1 cellular context compared by ENCODE assay signal in the genomic region with DNA sequence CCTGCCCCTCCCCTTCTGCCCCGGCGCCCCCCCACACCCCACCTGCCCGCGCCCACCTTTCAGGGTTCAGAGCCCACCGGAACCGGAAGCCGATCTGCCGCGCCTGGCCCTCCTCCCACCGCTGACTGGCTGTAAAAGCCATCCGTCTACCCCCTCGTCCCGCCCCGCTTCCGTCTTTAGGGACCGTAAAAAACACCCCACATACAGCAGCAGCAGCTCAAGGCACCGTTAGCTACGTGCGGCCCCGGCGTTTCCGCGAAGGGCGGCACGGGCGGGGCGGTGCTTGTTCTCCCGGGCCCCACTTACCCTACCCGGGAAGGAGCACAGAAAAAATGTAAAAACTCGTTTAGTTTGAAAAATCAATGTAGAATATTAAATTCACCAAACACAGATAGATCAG.
A peak's percentile ranks its signal among the peaks of the same experiment; 100 is the strongest.
TF ChIP-seq lines count a peak whose summit lies in the region.

A gene (minus strand): TSS at position 96 of the 400 bp plus-strand sequence. CDS start 320 bp downstream, outside the sequence.

TF ChIP-seq in H1, 55 proteins besides CTCF, POLR2A, EP300 and RAD21:
- TF ChIP-seq BRCA1 (IDR thresholded peaks at IDR 0.05; ENCODE audit: low read depth, low read length) (no peak), POLR2AphosphoS5 (IDR thresholded peaks at IDR 0.05; ENCODE audit: low read depth, low read length) (no peak; the same call in 1 of the 2 replicates), TAF1 (IDR thresholded peaks at IDR 0.05; ENCODE audit: low read depth, low read length) (no peak), YY1 (IDR thresholded peaks at IDR 0.05; ENCODE audit: low read depth, low read length) (peak; percentile 69; the same call in 1 of the 2 replicates), CREB1 (IDR thresholded peaks at IDR 0.05) (peak; percentile 79), EGR1 (IDR thresholded peaks at IDR 0.05; ENCODE audit: borderline replicate concordance, low read depth, low read length) (peak; percentile 44; the same call in 1 of the 2 replicates), SRF (IDR thresholded peaks at IDR 0.05; ENCODE audit: low read depth, low read length) (no peak), GABPA (IDR thresholded peaks at IDR 0.05; ENCODE audit: borderline replicate concordance, insufficient read depth, low read length) (peak; percentile 96), TAF7 (optimal IDR thresholded peaks at IDR 0.05; ENCODE audit: borderline replicate concordance, low read depth, low read length) (no peak), SIN3A (conservative IDR thresholded peaks at IDR 0.05 in 1 of 2, IDR thresholded peaks at IDR 0.05 in 1 of 2; ENCODE audit: low read depth in 1 of 2, low read length in 2 of 2) (peak in 1 of 2 experiments; percentile 43; a peak in 1 of 4 replicates), CTBP2 (IDR thresholded peaks at IDR 0.05; ENCODE audit: borderline replicate concordance, insufficient read depth, insufficient read length, low read length) (no peak), FOSL1 (IDR thresholded peaks at IDR 0.05; ENCODE audit: insufficient read depth, low read depth, low read length) (no peak), SP4 (IDR thresholded peaks at IDR 0.05; ENCODE audit: low read length) (peak; percentile 78; the same call in 1 of the 2 replicates), ZNF274 (IDR thresholded peaks at IDR 0.05; ENCODE audit: borderline replicate concordance, extremely low read depth, low read length) (no peak), RFX5 (IDR thresholded peaks at IDR 0.05; ENCODE audit: borderline replicate concordance, low read depth, low read length) (no peak), TCF12 (IDR thresholded peaks at IDR 0.05; ENCODE audit: low read depth, low read length) (no peak), CEBPB (IDR thresholded peaks at IDR 0.05; ENCODE audit: low read depth, low read length) (no peak), KDM4A (IDR thresholded peaks at IDR 0.05; ENCODE audit: low read depth, low read length, severe bottlenecking) (no peak), SAP30 (IDR thresholded peaks at IDR 0.05; ENCODE audit: insufficient read depth, insufficient replicate concordance, low read length) (no peak), CHD2 (IDR thresholded peaks at IDR 0.05; ENCODE audit: low read length) (peak; percentile 88), TBP (IDR thresholded peaks at IDR 0.05; ENCODE audit: low read depth, low read length) (0 out of 2 replicates have a peak, but pooled peaks have one; percentile 19), RXRA (IDR thresholded peaks at IDR 0.05; ENCODE audit: insufficient read depth, low read depth, low read length) (no peak), BCL11A (IDR thresholded peaks at IDR 0.05; ENCODE audit: low read depth in 2 of 2, low read length in 2 of 2) (no peak), SP2 (IDR thresholded peaks at IDR 0.05; ENCODE audit: low read length) (peak; percentile 69), SP1 (IDR thresholded peaks at IDR 0.05; ENCODE audit: low read depth, low read length) (peak; percentile 93)
- TF ChIP-seq, protein P1, sequence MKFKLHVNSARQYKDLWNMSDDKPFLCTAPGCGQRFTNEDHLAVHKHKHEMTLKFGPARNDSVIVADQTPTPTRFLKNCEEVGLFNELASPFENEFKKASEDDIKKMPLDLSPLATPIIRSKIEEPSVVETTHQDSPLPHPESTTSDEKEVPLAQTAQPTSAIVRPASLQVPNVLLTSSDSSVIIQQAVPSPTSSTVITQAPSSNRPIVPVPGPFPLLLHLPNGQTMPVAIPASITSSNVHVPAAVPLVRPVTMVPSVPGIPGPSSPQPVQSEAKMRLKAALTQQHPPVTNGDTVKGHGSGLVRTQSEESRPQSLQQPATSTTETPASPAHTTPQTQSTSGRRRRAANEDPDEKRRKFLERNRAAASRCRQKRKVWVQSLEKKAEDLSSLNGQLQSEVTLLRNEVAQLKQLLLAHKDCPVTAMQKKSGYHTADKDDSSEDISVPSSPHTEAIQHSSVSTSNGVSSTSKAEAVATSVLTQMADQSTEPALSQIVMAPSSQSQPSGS (IDR thresholded peaks at IDR 0.05; ENCODE audit: low read length): no peak
- TF ChIP-seq, protein P2, sequence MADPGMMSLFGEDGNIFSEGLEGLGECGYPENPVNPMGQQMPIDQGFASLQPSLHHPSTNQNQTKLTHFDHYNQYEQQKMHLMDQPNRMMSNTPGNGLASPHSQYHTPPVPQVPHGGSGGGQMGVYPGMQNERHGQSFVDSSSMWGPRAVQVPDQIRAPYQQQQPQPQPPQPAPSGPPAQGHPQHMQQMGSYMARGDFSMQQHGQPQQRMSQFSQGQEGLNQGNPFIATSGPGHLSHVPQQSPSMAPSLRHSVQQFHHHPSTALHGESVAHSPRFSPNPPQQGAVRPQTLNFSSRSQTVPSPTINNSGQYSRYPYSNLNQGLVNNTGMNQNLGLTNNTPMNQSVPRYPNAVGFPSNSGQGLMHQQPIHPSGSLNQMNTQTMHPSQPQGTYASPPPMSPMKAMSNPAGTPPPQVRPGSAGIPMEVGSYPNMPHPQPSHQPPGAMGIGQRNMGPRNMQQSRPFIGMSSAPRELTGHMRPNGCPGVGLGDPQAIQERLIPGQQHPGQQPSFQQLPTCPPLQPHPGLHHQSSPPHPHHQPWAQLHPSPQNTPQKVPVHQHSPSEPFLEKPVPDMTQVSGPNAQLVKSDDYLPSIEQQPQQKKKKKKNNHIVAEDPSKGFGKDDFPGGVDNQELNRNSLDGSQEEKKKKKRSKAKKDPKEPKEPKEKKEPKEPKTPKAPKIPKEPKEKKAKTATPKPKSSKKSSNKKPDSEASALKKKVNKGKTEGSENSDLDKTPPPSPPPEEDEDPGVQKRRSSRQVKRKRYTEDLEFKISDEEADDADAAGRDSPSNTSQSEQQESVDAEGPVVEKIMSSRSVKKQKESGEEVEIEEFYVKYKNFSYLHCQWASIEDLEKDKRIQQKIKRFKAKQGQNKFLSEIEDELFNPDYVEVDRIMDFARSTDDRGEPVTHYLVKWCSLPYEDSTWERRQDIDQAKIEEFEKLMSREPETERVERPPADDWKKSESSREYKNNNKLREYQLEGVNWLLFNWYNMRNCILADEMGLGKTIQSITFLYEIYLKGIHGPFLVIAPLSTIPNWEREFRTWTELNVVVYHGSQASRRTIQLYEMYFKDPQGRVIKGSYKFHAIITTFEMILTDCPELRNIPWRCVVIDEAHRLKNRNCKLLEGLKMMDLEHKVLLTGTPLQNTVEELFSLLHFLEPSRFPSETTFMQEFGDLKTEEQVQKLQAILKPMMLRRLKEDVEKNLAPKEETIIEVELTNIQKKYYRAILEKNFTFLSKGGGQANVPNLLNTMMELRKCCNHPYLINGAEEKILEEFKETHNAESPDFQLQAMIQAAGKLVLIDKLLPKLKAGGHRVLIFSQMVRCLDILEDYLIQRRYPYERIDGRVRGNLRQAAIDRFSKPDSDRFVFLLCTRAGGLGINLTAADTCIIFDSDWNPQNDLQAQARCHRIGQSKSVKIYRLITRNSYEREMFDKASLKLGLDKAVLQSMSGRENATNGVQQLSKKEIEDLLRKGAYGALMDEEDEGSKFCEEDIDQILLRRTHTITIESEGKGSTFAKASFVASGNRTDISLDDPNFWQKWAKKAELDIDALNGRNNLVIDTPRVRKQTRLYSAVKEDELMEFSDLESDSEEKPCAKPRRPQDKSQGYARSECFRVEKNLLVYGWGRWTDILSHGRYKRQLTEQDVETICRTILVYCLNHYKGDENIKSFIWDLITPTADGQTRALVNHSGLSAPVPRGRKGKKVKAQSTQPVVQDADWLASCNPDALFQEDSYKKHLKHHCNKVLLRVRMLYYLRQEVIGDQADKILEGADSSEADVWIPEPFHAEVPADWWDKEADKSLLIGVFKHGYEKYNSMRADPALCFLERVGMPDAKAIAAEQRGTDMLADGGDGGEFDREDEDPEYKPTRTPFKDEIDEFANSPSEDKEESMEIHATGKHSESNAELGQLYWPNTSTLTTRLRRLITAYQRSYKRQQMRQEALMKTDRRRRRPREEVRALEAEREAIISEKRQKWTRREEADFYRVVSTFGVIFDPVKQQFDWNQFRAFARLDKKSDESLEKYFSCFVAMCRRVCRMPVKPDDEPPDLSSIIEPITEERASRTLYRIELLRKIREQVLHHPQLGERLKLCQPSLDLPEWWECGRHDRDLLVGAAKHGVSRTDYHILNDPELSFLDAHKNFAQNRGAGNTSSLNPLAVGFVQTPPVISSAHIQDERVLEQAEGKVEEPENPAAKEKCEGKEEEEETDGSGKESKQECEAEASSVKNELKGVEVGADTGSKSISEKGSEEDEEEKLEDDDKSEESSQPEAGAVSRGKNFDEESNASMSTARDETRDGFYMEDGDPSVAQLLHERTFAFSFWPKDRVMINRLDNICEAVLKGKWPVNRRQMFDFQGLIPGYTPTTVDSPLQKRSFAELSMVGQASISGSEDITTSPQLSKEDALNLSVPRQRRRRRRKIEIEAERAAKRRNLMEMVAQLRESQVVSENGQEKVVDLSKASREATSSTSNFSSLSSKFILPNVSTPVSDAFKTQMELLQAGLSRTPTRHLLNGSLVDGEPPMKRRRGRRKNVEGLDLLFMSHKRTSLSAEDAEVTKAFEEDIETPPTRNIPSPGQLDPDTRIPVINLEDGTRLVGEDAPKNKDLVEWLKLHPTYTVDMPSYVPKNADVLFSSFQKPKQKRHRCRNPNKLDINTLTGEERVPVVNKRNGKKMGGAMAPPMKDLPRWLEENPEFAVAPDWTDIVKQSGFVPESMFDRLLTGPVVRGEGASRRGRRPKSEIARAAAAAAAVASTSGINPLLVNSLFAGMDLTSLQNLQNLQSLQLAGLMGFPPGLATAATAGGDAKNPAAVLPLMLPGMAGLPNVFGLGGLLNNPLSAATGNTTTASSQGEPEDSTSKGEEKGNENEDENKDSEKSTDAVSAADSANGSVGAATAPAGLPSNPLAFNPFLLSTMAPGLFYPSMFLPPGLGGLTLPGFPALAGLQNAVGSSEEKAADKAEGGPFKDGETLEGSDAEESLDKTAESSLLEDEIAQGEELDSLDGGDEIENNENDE (IDR thresholded peaks at IDR 0.05; ENCODE audit: insufficient replicate concordance, low read length): no peak
TF ChIP-seq in H1: peak in this region for 10.
